27 cellular contexts compared by ENCODE assay signal in genomic region chr4:10198365-10198764, GRCh38.
"Had no signal": no experiment of that assay in that cellular context is flagged by ENCODE, and none has a peak within 500 bp of the region (broad histone marks: within the 10 kb centered on the region; RNA-seq: fewer than 3 reads in every experiment).

No MANE protein-coding gene starts in this region.

- H3K27ac ChIP-seq: esophagus muscularis mucosa, foreskin keratinocyte, heart left ventricle, pancreas, prostate gland, upper lobe of left lung, VCaP had no signal

- H3K4me1 ChIP-seq: esophagus muscularis mucosa, foreskin keratinocyte, heart left ventricle, pancreas, prostate gland, upper lobe of left lung had no signal

- DNase-seq: activated CD4-positive, alpha-beta memory T cell treated with anti-CD3 and anti-CD28 coated beads for 36 hours; activated CD4-positive, alpha-beta T cell treated with anti-CD3 and anti-CD28 coated beads for 48 hours; activated gamma-delta T cell treated with Interleukin-2 at 50 U/mL for 16 hours; activated naive CD4-positive, alpha-beta T cell treated with anti-CD3 and anti-CD28 coated beads, Interleukin-2, amount 50 U/mL, for 16 hours; activated T-cell treated with anti-CD3 and anti-CD28 coated beads, Interleukin-2, amount 50 U/mL, for 4 hours; amniotic stem cell; central memory CD4-positive, alpha-beta T cell; foreskin keratinocyte; heart left ventricle; hypothalamus; left ventricle myocardium superior; mammary epithelial cell; naive B cell; nephron progenitor cell; pancreas; retina; small intestine; stimulated activated CD4-positive, alpha-beta T cell treated with anti-CD3 and anti-CD28 coated beads, Interleukin-4, amount 100 ng/mL, for 24 hours; stimulated activated naive CD8-positive, alpha-beta T cell treated with anti-CD3 and anti-CD28 coated beads, Interleukin-15, amount 100 ng/mL, for 72 hours; substantia nigra; upper lobe of left lung had no signal

- H3K36me3 ChIP-seq: esophagus muscularis mucosa, heart left ventricle, pancreas, prostate gland, upper lobe of left lung had no signal

- ATAC-seq: activated T-cell treated with anti-CD3 and anti-CD28 coated beads, Interleukin-2, amount 50 U/mL, for 4 hours; activated T-helper 17 cell treated with anti-CD3 and anti-CD28 coated beads, Interleukin-2, amount 50 U/mL, for 72 hours; foreskin keratinocyte; heart left ventricle; left ventricle myocardium superior; pancreas; sciatic nerve; stimulated activated effector memory CD8-positive, alpha-beta T cell treated with anti-CD3 and anti-CD28 coated beads, Interleukin-12 subunit alpha, Interleukin-12 subunit beta, amount 100 ng/mL, for 72 hours; stimulated activated naive CD8-positive, alpha-beta T cell treated with anti-CD3 and anti-CD28 coated beads, Interleukin-15, amount 100 ng/mL, for 72 hours had no signal

- H3K27me3 ChIP-seq: esophagus muscularis mucosa, foreskin keratinocyte, heart left ventricle, pancreas, upper lobe of left lung had no signal

- H3K4me3 ChIP-seq: esophagus muscularis mucosa, heart left ventricle, pancreas, prostate gland, upper lobe of left lung had no signal

- H3K9me3 ChIP-seq: esophagus muscularis mucosa, heart left ventricle, pancreas, prostate gland, upper lobe of left lung had no signal
